In genomic region chr17:17351356-17351891, GRCh38 we compare ENCODE assay signal across 1 cellular context.
TF ChIP-seq lines count a peak whose summit lies in the region.

No MANE protein-coding gene starts in this region.

TF ChIP-seq in HepG2, 621 proteins besides CTCF, POLR2A, EP300 and RAD21:
- TF ChIP-seq NR2F2 (IDR thresholded peaks at IDR 0.05; ENCODE audit: borderline replicate concordance, low read depth) (no peak), MAX (IDR thresholded peaks at IDR 0.05) (no peak), ZNF124 (CRISPR knock-in tag; IDR thresholded peaks at IDR 0.05) (no peak), NR2F6 (IDR thresholded peaks at IDR 0.05) (no peak), NR2F6 (CRISPR knock-in tag; IDR thresholded peaks at IDR 0.05) (no peak), CENPX (CRISPR knock-in tag; IDR thresholded peaks at IDR 0.05) (no peak), TBX2 (CRISPR knock-in tag; IDR thresholded peaks at IDR 0.05; ENCODE audit: borderline replicate concordance) (no peak), RFXAP (CRISPR knock-in tag; IDR thresholded peaks at IDR 0.05; ENCODE audit: borderline replicate concordance) (no peak), ZNF274 (CRISPR knock-in tag; IDR thresholded peaks at IDR 0.05) (no peak), ZNF253 (CRISPR knock-in tag; IDR thresholded peaks at IDR 0.05; ENCODE audit: borderline replicate concordance) (no peak), NFE2 (CRISPR knock-in tag; IDR thresholded peaks at IDR 0.05) (no peak), ZNF383 (CRISPR knock-in tag; IDR thresholded peaks at IDR 0.05; ENCODE audit: borderline replicate concordance) (no peak), JARID2 (CRISPR knock-in tag; IDR thresholded peaks at IDR 0.05; ENCODE audit: insufficient replicate concordance) (no peak), ETS1 (CRISPR knock-in tag; IDR thresholded peaks at IDR 0.05) (no peak), IRF1 (CRISPR knock-in tag; IDR thresholded peaks at IDR 0.05; ENCODE audit: low read depth) (no peak), ZNF768 (CRISPR knock-in tag; IDR thresholded peaks at IDR 0.05) (no peak), NFKBIZ (CRISPR knock-in tag; IDR thresholded peaks at IDR 0.05) (no peak)
- TF ChIP-seq, protein P1, sequence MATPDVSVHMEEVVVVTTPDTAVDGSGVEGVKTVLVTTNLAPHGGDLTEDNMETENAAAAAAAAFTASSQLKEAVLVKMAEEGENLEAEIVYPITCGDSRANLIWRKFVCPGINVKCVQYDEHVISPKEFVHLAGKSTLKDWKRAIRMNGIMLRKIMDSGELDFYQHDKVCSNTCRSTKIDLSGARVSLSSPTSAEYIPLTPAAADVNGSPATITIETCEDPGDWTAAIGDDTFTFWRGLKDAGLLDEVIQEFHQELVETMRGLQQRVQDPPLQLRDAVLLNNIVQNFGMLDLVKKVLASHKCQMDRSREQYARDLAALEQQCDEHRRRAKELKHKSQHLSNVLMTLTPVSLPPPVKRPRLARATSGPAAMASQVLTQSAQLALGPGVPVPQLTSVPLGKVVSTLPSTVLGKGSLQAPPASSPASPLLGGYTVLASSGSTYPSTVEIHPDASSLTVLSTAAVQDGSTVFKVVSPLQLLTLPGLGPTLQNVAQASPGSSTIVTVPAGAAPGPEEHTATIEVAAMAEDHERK (CRISPR knock-in tag; IDR thresholded peaks at IDR 0.05; ENCODE audit: low read depth): no peak
- TF ChIP-seq, protein P2, sequence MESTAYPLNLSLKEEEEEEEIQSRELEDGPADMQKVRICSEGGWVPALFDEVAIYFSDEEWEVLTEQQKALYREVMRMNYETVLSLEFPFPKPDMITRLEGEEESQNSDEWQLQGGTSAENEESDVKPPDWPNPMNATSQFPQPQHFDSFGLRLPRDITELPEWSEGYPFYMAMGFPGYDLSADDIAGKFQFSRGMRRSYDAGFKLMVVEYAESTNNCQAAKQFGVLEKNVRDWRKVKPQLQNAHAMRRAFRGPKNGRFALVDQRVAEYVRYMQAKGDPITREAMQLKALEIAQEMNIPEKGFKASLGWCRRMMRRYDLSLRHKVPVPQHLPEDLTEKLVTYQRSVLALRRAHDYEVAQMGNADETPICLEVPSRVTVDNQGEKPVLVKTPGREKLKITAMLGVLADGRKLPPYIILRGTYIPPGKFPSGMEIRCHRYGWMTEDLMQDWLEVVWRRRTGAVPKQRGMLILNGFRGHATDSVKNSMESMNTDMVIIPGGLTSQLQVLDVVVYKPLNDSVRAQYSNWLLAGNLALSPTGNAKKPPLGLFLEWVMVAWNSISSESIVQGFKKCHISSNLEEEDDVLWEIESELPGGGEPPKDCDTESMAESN (CRISPR knock-in tag; conservative IDR thresholded peaks at IDR 0.05): no peak
- TF ChIP-seq, protein P3, sequence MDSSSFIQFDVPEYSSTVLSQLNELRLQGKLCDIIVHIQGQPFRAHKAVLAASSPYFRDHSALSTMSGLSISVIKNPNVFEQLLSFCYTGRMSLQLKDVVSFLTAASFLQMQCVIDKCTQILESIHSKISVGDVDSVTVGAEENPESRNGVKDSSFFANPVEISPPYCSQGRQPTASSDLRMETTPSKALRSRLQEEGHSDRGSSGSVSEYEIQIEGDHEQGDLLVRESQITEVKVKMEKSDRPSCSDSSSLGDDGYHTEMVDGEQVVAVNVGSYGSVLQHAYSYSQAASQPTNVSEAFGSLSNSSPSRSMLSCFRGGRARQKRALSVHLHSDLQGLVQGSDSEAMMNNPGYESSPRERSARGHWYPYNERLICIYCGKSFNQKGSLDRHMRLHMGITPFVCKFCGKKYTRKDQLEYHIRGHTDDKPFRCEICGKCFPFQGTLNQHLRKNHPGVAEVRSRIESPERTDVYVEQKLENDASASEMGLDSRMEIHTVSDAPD (CRISPR knock-in tag; IDR thresholded peaks at IDR 0.05): no peak
TF ChIP-seq in HepG2: peak in this region for 0.
